Comparison of ENCODE assay signal across 13 cellular contexts in the genomic region with DNA sequence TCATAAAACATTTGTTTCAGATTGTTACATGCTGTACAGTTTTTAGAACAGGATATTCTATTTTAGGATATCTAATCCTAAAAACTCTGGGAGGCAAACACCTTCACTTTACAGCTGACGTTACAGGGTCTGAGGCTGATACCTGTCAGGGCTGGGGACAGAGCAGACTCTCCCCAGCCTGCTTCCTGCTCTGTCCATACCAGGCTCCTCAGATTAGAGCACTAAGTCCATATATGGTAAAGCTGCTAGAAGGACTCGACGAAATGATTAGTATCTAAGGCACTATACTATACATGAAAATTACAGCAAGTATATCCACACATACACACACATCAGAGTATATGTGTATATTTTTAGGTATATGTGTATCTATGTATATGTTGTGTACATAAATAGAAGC.
"Had no signal": no experiment of that assay in that cellular context is flagged by ENCODE, and none has a peak within 500 bp of the region (broad histone marks: within the 10 kb centered on the region; RNA-seq: fewer than 3 reads in every experiment).

No MANE protein-coding gene starts in this region.

- H3K27ac Mint-ChIP-seq: activated B cell treated with CpG ODN at 0.5 μM for 24 hours; activated naive CD4-positive, alpha-beta T cell treated with anti-CD3 and anti-CD28 coated beads, Interleukin-2, amount 50 U/mL, for 24 hours; endodermal cell; stimulated activated memory B cell treated with anti-CD40 and anti-IgM and Interleukin-4, amounts not matched to agents 10 μg/mL and 1 μg/mL and 100 μg/mL, for 72 hours; T-cell had no signal

- H3K27ac ChIP-seq: SJSA1 had no signal

- H3K36me3 Mint-ChIP-seq: activated naive CD4-positive, alpha-beta T cell treated with anti-CD3 and anti-CD28 coated beads, Interleukin-2, amount 50 U/mL, for 24 hours; immature natural killer cell; T-cell had no signal

- H3K4me1 Mint-ChIP-seq: endodermal cell had no signal

- ATAC-seq: stimulated activated memory B cell treated with anti-CD40 and anti-IgM and Interleukin-4, amounts not matched to agents 10 μg/mL and 1 μg/mL and 100 μg/mL, for 72 hours; T-cell had no signal

- H3K36me3 ChIP-seq: SJSA1, transverse colon had no signal

- H3K4me3 Mint-ChIP-seq: activated B cell treated with CpG ODN at 0.5 μM for 24 hours; activated naive CD4-positive, alpha-beta T cell treated with anti-CD3 and anti-CD28 coated beads, Interleukin-2, amount 50 U/mL, for 24 hours; endodermal cell; stimulated activated memory B cell treated with anti-CD40 and anti-IgM and Interleukin-4, amounts not matched to agents 10 μg/mL and 1 μg/mL and 100 μg/mL, for 72 hours had no signal

- H3K9me3 ChIP-seq: SJSA1, transverse colon had no signal

- DNase-seq: activated B cell treated with CpG ODN at 0.5 μM for 24 hours; activated CD4-positive, alpha-beta T cell treated with anti-CD3 and anti-CD28 coated beads, Interleukin-2, amount 50 U/mL, for 1 hour; activated T-cell treated with anti-CD3 and anti-CD28 coated beads, Interleukin-2, amount 50 U/mL, for 1 hour; amniotic stem cell; cerebellar nuclear complex; endodermal cell; immature natural killer cell; mesendoderm; T-cell; transverse colon had no signal

- H3K4me3 ChIP-seq: SJSA1, transverse colon had no signal

- H3K27me3 ChIP-seq: SJSA1, transverse colon had no signal

- H3K9me3 Mint-ChIP-seq: activated B cell treated with CpG ODN at 0.5 μM for 24 hours; activated naive CD4-positive, alpha-beta T cell treated with anti-CD3 and anti-CD28 coated beads, Interleukin-2, amount 50 U/mL, for 24 hours; endodermal cell; immature natural killer cell; stimulated activated memory B cell treated with anti-CD40 and anti-IgM and Interleukin-4, amounts not matched to agents 10 μg/mL and 1 μg/mL and 100 μg/mL, for 72 hours had no signal

- H3K27me3 Mint-ChIP-seq: activated B cell treated with CpG ODN at 0.5 μM for 24 hours; activated naive CD4-positive, alpha-beta T cell treated with anti-CD3 and anti-CD28 coated beads, Interleukin-2, amount 50 U/mL, for 24 hours; stimulated activated memory B cell treated with anti-CD40 and anti-IgM and Interleukin-4, amounts not matched to agents 10 μg/mL and 1 μg/mL and 100 μg/mL, for 72 hours; T-cell had no signal
